Comparison of ENCODE assay signal across 19 cellular contexts in genomic region chr11:62449451-62449851, GRCh38. TPM values are rescaled to one million over a fixed set of nuclear protein-coding genes. Genes with fewer than 3 reads are reported as not detected.
DNase-seq lines count a peak whose midpoint lies in the region; ATAC-seq, FAIRE-seq and TF ChIP-seq lines count a peak whose summit lies in the region.
"Had no signal": no experiment of that assay in that cellular context is flagged by ENCODE, and none has a peak within 500 bp of the region (broad histone marks: within the 10 kb centered on the region; RNA-seq: fewer than 3 reads in every experiment).

No MANE protein-coding gene starts in this region.

- H3K9me3 Mint-ChIP-seq in GM23338: no peaks in the 10 kb centered on the region; the same call in 2 of the 3 replicates
- H3K9me3 Mint-ChIP-seq in type B pancreatic cell: no peaks in the 10 kb centered on the region
- H3K9me3 Mint-ChIP-seq: neural progenitor cell; stimulated activated naive CD8-positive, alpha-beta T cell treated with anti-CD3 and anti-CD28 coated beads, Interleukin-15, amount 100 ng/mL, for 72 hours had no signal

- no peaks in the 10 kb centered on the region for H3K36me3 ChIP-seq in GM23338 (ENCODE audit: insufficient read depth)
- no peaks in the 10 kb centered on the region for H3K36me3 ChIP-seq in GM12878 (ENCODE audit: control insufficient read depth in 2 of 2, insufficient read depth in 2 of 2, low read length in 1 of 2)
- H3K36me3 ChIP-seq in osteoblast (ENCODE audit: insufficient read depth, low read length): no peaks in the 10 kb centered on the region
- H3K36me3 ChIP-seq: neural progenitor cell, spleen had no signal

- no peak for DNase-seq in GM23338 (ENCODE audit: low spot score)
- peak; percentile 14 for DNase-seq in NCI-H2107 (lab: John Stamatoyannopoulos, UW)
- no peak for DNase-seq in GM12878 (ENCODE audit: low read depth, low spot score)
- DNase-seq in osteoblast (ENCODE audit: insufficient read length, low spot score, missing footprints): peak; percentile 78
- DNase-seq in NCI-H1436 (lab: John Stamatoyannopoulos, UW): no peak
- no peak for DNase-seq in type B pancreatic cell (ENCODE audit: extremely low spot score, unreplicated experiment)
- no peak for DNase-seq in GM13976 (ENCODE audit: low spot score)
- DNase-seq: activated gamma-delta T cell; effector memory CD4-positive, alpha-beta T cell; foreskin melanocyte; HCEC 1CT; Kasumi-1; SK-N-SH; spleen; stimulated activated naive CD8-positive, alpha-beta T cell treated with anti-CD3 and anti-CD28 coated beads, Interleukin-15, amount 100 ng/mL, for 72 hours had no signal

- in situ Hi-C loops in GM12878 (cut with MboI) (no loop called here), GM13976 (cut with MboI; ENCODE audit: low sequenced_read_pairs, unreplicated experiment) (no loop called here)

- H3K9ac ChIP-seq in GM12878 (ENCODE audit: control insufficient read depth, insufficient read depth, low read length): no peak overlapping the region
- H3K9ac ChIP-seq: neural progenitor cell, SK-N-SH had no signal

- POLR2A ChIA-PET in GM12878 (lab: Charles Lee): interaction anchor here (0.9 to 1.2 kb wide), 3 partner anchors 9 to 94 kb away, joined by 3 read pairs; no protein-coding TSS in a partner anchor

- no peak overlapping the region for H3K27ac ChIP-seq in GM23338 (ENCODE audit: low read depth)
- H3K27ac ChIP-seq in GM12878 (ENCODE audit: control insufficient read depth, insufficient read depth): no peak overlapping the region
- H3K27ac ChIP-seq in osteoblast (ENCODE audit: low read depth, low read length): no peak overlapping the region
- H3K27ac ChIP-seq: neural progenitor cell, spleen had no signal

- peak; percentile 38 for ATAC-seq in GM23338
- ATAC-seq in GM12878: peak; percentile 29; the same call in 1 of the 3 replicates
- no peak for ATAC-seq in HG02588 (IDR thresholded peaks at IDR 0.05; ENCODE audit: unreplicated experiment)
- ATAC-seq: stimulated activated naive CD8-positive, alpha-beta T cell treated with anti-CD3 and anti-CD28 coated beads, Interleukin-15, amount 100 ng/mL, for 72 hours had no signal

- H3K4me3 ChIP-seq in GM23338 (no peak overlapping the region), GM12878 (no peak overlapping the region), osteoblast (ENCODE audit: insufficient read depth, low read length) (no peak overlapping the region)
- H3K4me3 ChIP-seq: lung, neural progenitor cell, spleen had no signal

- TF ChIP-seq POLR2A in GM12878 (IDR thresholded peaks at IDR 0.05; ENCODE audit: low read depth, low read length): no peak

- no peak for FAIRE-seq in GM12878 (lab: Jason Lieb, UNC)

- no peaks in the 10 kb centered on the region for H3K9me3 ChIP-seq in GM12878 (replicated peaks; ENCODE audit: control insufficient read depth, insufficient read depth, low read length)
- no peaks in the 10 kb centered on the region for H3K9me3 ChIP-seq in osteoblast (ENCODE audit: low read depth, low read length)
- H3K9me3 ChIP-seq: SK-N-SH, spleen had no signal

- no peaks in the 10 kb centered on the region for H3K4me1 ChIP-seq in GM23338 (ENCODE audit: insufficient read depth)
- no peaks in the 10 kb centered on the region for H3K4me1 ChIP-seq in GM12878 (ENCODE audit: control insufficient read depth, insufficient read depth, low read length)
- H3K4me1 ChIP-seq in osteoblast (ENCODE audit: insufficient read depth, low read length): peaks cover 12% of the 10 kb centered on the region
- H3K4me1 ChIP-seq: neural progenitor cell had no signal

- H3K4me1 Mint-ChIP-seq in GM23338 (peaks cover 4% of the 10 kb centered on the region), type B pancreatic cell (ENCODE audit: unreplicated experiment) (peaks cover 12% of the 10 kb centered on the region)

- H3K36me3 Mint-ChIP-seq in GM23338 (ENCODE audit: low read depth): no peaks in the 10 kb centered on the region
- H3K36me3 Mint-ChIP-seq in type B pancreatic cell: no peaks in the 10 kb centered on the region
- H3K36me3 Mint-ChIP-seq: brain, neural progenitor cell had no signal

- SMC1A ChIA-PET in GM12878 (lab: Charles Lee; ENCODE audit: uncharacterized antibody, unreplicated experiment): interaction anchor here (1.0 kb wide), 1 partner anchor 93 kb away, joined by 3 read pairs; no protein-coding TSS in a partner anchor

- no peaks in the 10 kb centered on the region for H3K27me3 ChIP-seq in GM23338 (ENCODE audit: insufficient read depth)
- H3K27me3 ChIP-seq in GM12878 (replicated peaks in 1 of 2; ENCODE audit: control insufficient read depth in 2 of 2, insufficient read depth in 2 of 2, low read length in 1 of 2): peaks cover 2 to 3% of the 10 kb centered on the region in 2 experiments; a peak in 1 of 4 replicates
- H3K27me3 ChIP-seq in osteoblast (ENCODE audit: insufficient read depth, low read length): no peaks in the 10 kb centered on the region
- H3K27me3 ChIP-seq: neural progenitor cell had no signal

- WGBS in GM12878 (ENCODE audit: insufficient coverage, insufficient replicate concordance, low lambda C conversion rate, missing lambda C conversion rate): 40% methylated on average over 9 of the region's 9 CpGs

- no peak for TF ChIP-seq RAD21 in GM12878 (IDR thresholded peaks at IDR 0.05; ENCODE audit: insufficient read depth, low read depth, low read length)

- CTCF ChIA-PET in GM12878 (lab: Yijun Ruan, JAX): interaction anchor here (1.5 to 1.7 kb wide), 3 partner anchors 9 to 68 kb away, joined by 5 to 7 read pairs (median 5); no protein-coding TSS in a partner anchor

- peaks cover 11% of the 10 kb centered on the region for H3K27me3 Mint-ChIP-seq in GM23338 (ENCODE audit: insufficient read depth, low read depth, poor library complexity)
- peaks cover 21% of the 10 kb centered on the region for H3K27me3 Mint-ChIP-seq in type B pancreatic cell

- BruUV-seq in GM12878 (replicated peaks; lab: Mats Ljungman, UMichigan): no TSS peak

- H3F3A ChIP-seq in GM23338 (replicated peaks; ENCODE audit: low read depth): no peaks in the 10 kb centered on the region

- TF ChIP-seq CTCF in GM23338 (conservative IDR thresholded peaks at IDR 0.05; ENCODE audit: low read depth in 2 of 2): no peak
- TF ChIP-seq CTCF in GM12878 (IDR thresholded peaks at IDR 0.05 in 2 of 3, conservative IDR thresholded peaks at IDR 0.05 in 1 of 3; ENCODE audit: control insufficient read depth in 2 of 3, extremely low read depth in 1 of 3, insufficient read depth in 1 of 3, low read depth in 3 of 3, low read length in 3 of 3): no peak
- TF ChIP-seq CTCF in osteoblast (IDR thresholded peaks at IDR 0.05; ENCODE audit: extremely low read depth, low read depth, low read length): no peak
- no peak for TF ChIP-seq CTCF in type B pancreatic cell (conservative IDR thresholded peaks at IDR 0.05)
- TF ChIP-seq CTCF in GM13976 (IDR thresholded peaks at IDR 0.05; ENCODE audit: borderline replicate concordance, control extremely low read depth, extremely low read depth, insufficient read depth, missing control alignments): no peak

- RAD21 ChIA-PET in GM12878 (lab: Charles Lee; ENCODE audit: unreplicated experiment): no interaction called here

- H3K79me2 ChIP-seq in GM23338 (replicated peaks; ENCODE audit: insufficient read depth) (no peaks in the 10 kb centered on the region), GM12878 (ENCODE audit: control insufficient read depth, insufficient read depth, low read length) (no peaks in the 10 kb centered on the region), osteoblast (ENCODE audit: insufficient read depth, low read length) (no peaks in the 10 kb centered on the region)

- H3K4me3 Mint-ChIP-seq in GM23338 (no peak overlapping the region), type B pancreatic cell (no peak overlapping the region)
- H3K4me3 Mint-ChIP-seq: brain; neural progenitor cell; stimulated activated naive CD8-positive, alpha-beta T cell treated with anti-CD3 and anti-CD28 coated beads, Interleukin-15, amount 100 ng/mL, for 72 hours had no signal

- H2AFZ ChIP-seq in GM23338 (no peak overlapping the region), GM12878 (ENCODE audit: control insufficient read depth, low read depth, low read length) (no peak overlapping the region), osteoblast (ENCODE audit: low read length) (no peak overlapping the region)
- H2AFZ ChIP-seq: neural progenitor cell had no signal

- no peak overlapping the region for H3K27ac Mint-ChIP-seq in GM23338
- H3K27ac Mint-ChIP-seq in type B pancreatic cell: no peak overlapping the region
- H3K27ac Mint-ChIP-seq: brain; neural progenitor cell; stimulated activated naive CD8-positive, alpha-beta T cell treated with anti-CD3 and anti-CD28 coated beads, Interleukin-15, amount 100 ng/mL, for 72 hours had no signal

- TF ChIP-seq EP300 in GM12878 (IDR thresholded peaks at IDR 0.05; ENCODE audit: borderline replicate concordance in 1 of 2, control insufficient read depth in 1 of 2, low read depth in 2 of 2, low read length in 2 of 2): no peak

- H3K4me2 ChIP-seq in GM23338: no peak overlapping the region
- H3K4me2 ChIP-seq in GM12878 (ENCODE audit: control insufficient read depth, insufficient read depth): no peak overlapping the region
- H3K4me2 ChIP-seq in osteoblast (ENCODE audit: insufficient read depth, low read length): no peak overlapping the region
- H3K4me2 ChIP-seq: neural progenitor cell, SK-N-SH had no signal

- intact Hi-C loops in GM12878 (cut with micrococcal nuclease; ENCODE audit: unreplicated experiment): no loop called here

- H4K20me1 ChIP-seq in GM23338 (replicated peaks; ENCODE audit: insufficient read depth) (no peaks in the 10 kb centered on the region), GM12878 (ENCODE audit: control insufficient read depth, insufficient read depth) (no peaks in the 10 kb centered on the region), osteoblast (ENCODE audit: insufficient read depth, low read length) (no peaks in the 10 kb centered on the region)

- no peaks in the 10 kb centered on the region; the same call in 1 of the 2 replicates for H3K9me2 ChIP-seq in GM23338 (ENCODE audit: insufficient read depth)
- H3K9me2 ChIP-seq: SK-N-SH had no signal

RNA-seq across cellular contexts. Expression of gene SCGB1A1, which starts 30.6 kb away (rescaled TPM):
- not detected in 2 replicates for total RNA-seq in GM23338 (2014; rRNA removed; shearing (Covaris generic))
- polyA plus RNA-seq in GM23338 (2016; fragmentation: Nextera tagmentation; extraction: Ambion mirVana): not detected in 2 replicates
- total RNA-seq in GM12878 (2013; cell fraction: nucleolus; rRNA removed): not detected in 2 replicates
- not detected in 2 replicates for total RNA-seq in GM12878 (2014; rRNA removed)
- total RNA-seq in GM12878 (2014; rRNA removed; fragmentation: Illumina TruSeq; extraction: Trizol): not detected in 2 replicates
- total RNA-seq in GM12878 (2021): 0.72 TPM in 1 of 2 replicates, not detected in the other
- polyA plus RNA-seq in GM12878 (2011; ENCODE audit: low read depth): not detected
- not detected in 2 replicates for polyA plus RNA-seq in GM12878 (2011; rRNA removed)
- polyA plus RNA-seq in GM12878 (2011; cell fraction: cytosol; rRNA removed): not detected in 2 replicates
- polyA plus RNA-seq in GM12878 (2011; cell fraction: nucleus; rRNA removed): not detected in 2 replicates
- not detected in 2 replicates for polyA plus RNA-seq in GM12878 (2012)
- not detected in 2 replicates for polyA plus RNA-seq in GM12878 (2014; fragmentation: Illumina TruSeq; extraction: Trizol)
- not detected for polyA plus RNA-seq in GM12878 (2014; fragmentation: Nextera tagmentation; extraction: Ambion mirVana)
- polyA plus RNA-seq in GM12878 (2014; rRNA removed): not detected in 2 replicates
- not detected for polyA plus RNA-seq in GM12878 (2016; fragmentation: Nextera tagmentation; extraction: Ambion mirVana)
- polyA minus RNA-seq in GM12878 (2011; rRNA and poly(A)+ RNA removed): not detected in 2 replicates
- not detected in 2 replicates for polyA minus RNA-seq in GM12878 (2011; cell fraction: cytosol; rRNA and poly(A)+ RNA removed)
- not detected in 2 replicates for polyA minus RNA-seq in GM12878 (2011; cell fraction: nucleus; rRNA and poly(A)+ RNA removed)
- total RNA-seq in osteoblast: not detected in 2 replicates
- not detected in 2 replicates for total RNA-seq in type B pancreatic cell (ENCODE audit: low replicate concordance)
- total RNA-seq: spleen had no signal
- polyA plus RNA-seq: SK-N-SH had no signal

Comparison
In these comparisons a context has a peak if more than half of its experiments do, and no peak if none do; other contexts are left out.
1. DNase-seq: peak in NCI-H2107 (single experiment) and osteoblast (single experiment); none in GM23338 (single experiment), GM12878 (single experiment), NCI-H1436 (single experiment), type B pancreatic cell (single experiment) and GM13976 (single experiment).